ENCODE assay signal across 28 cellular contexts in the genomic region with DNA sequence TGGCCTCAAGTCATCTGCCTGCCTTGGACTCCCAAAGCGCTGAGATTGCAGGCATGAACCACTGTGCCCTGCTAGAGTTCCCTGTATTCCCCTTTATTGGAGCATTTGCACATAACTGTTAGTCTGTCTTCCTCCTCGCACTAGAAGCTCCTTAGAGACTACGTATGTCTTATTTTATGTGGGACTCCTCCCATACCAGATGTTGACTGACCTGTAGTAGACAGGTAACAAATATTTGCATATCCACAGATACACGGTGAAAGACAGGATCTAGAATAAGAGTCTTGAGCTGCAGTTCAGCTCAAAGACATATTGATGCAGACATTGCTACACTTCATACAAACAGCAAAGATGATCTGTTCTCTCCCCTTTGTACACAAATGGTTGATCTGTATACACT.
"Had no signal": no experiment of that assay in that cellular context is flagged by ENCODE, and none has a peak within 500 bp of the region (broad histone marks: within the 10 kb centered on the region; RNA-seq: fewer than 3 reads in every experiment).

No MANE protein-coding gene starts in this region.

- H3K36me3 ChIP-seq: brain microvascular endothelial cell, cardiac muscle cell had no signal

- ATAC-seq: activated CD4-positive, alpha-beta T cell treated with anti-CD3 and anti-CD28 coated beads for 36 hours; activated T-helper 17 cell treated with anti-CD3 and anti-CD28 coated beads, Interleukin-2, amount 50 U/mL, for 72 hours; K562; SK-N-SH treated with all-trans-retinoic acid at 6 μM for 48 hours had no signal

- DNase-seq: activated CD4-positive, alpha-beta memory T cell treated with anti-CD3 and anti-CD28 coated beads, Interleukin-2, amount 10 ng/mL, durations not matched to agents 7 days and 5 days; activated CD4-positive, alpha-beta T cell treated with anti-CD3 and anti-CD28 coated beads for 36 hours; activated CD4-positive, alpha-beta T cell treated with anti-CD3 and anti-CD28 coated beads, Interleukin-2, amount 50 U/mL, for 1 hour; activated gamma-delta T cell; activated naive CD4-positive, alpha-beta T cell treated with anti-CD3 and anti-CD28 coated beads for 36 hours; activated T-cell treated with anti-CD3 and anti-CD28 coated beads for 4 hours; activated T-cell treated with anti-CD3 and anti-CD28 coated beads, Interleukin-2, amount 50 U/mL, for 48 hours; amygdala; brain microvascular endothelial cell; Karpas-422; NCI-H1105 treated with DMSO at 0.1 percent for 48 hours; NCI-H146; NCI-H187 treated with DMSO at 0.1 percent for 48 hours; NCI-H2081 treated with DMSO at 0.1 percent for 48 hours; NCI-H446; NCI-H524; Peyer's patch; SHP77; T-helper 2 cell; T1000 had no signal

- H3K27me3 ChIP-seq: brain microvascular endothelial cell, cardiac muscle cell, Peyer's patch, SJSA1 had no signal

- H3K27ac Mint-ChIP-seq: activated CD4-positive, alpha-beta memory T cell treated with anti-CD3 and anti-CD28 coated beads, Interleukin-2, amount 10 ng/mL, durations not matched to agents 7 days and 5 days; activated CD4-positive, alpha-beta T cell treated with anti-CD3 and anti-CD28 coated beads for 36 hours; activated naive CD4-positive, alpha-beta T cell treated with anti-CD3 and anti-CD28 coated beads for 36 hours; activated naive CD8-positive, alpha-beta T cell; activated T-helper 17 cell treated with anti-CD3 and anti-CD28 coated beads, Interleukin-2, amount 50 U/mL, for 72 hours had no signal

- H3K4me3 Mint-ChIP-seq: activated CD4-positive, alpha-beta memory T cell treated with anti-CD3 and anti-CD28 coated beads, Interleukin-2, amount 10 ng/mL, durations not matched to agents 7 days and 5 days; activated CD4-positive, alpha-beta T cell treated with anti-CD3 and anti-CD28 coated beads for 36 hours; activated naive CD4-positive, alpha-beta T cell treated with anti-CD3 and anti-CD28 coated beads for 36 hours; activated naive CD8-positive, alpha-beta T cell; activated T-helper 17 cell treated with anti-CD3 and anti-CD28 coated beads, Interleukin-2, amount 50 U/mL, for 72 hours had no signal

- H3K9me3 ChIP-seq: Peyer's patch, SJSA1 had no signal

- FAIRE-seq: K562, TTC549 had no signal

- H3K9me3 Mint-ChIP-seq: activated CD4-positive, alpha-beta memory T cell treated with anti-CD3 and anti-CD28 coated beads, Interleukin-2, amount 10 ng/mL, durations not matched to agents 7 days and 5 days; activated naive CD4-positive, alpha-beta T cell treated with anti-CD3 and anti-CD28 coated beads for 36 hours; activated T-helper 17 cell treated with anti-CD3 and anti-CD28 coated beads, Interleukin-2, amount 50 U/mL, for 72 hours had no signal

- H3K36me3 Mint-ChIP-seq: activated naive CD8-positive, alpha-beta T cell had no signal

- H3K4me1 ChIP-seq: SJSA1 had no signal

- H3K4me3 ChIP-seq: cardiac muscle cell, K562, Peyer's patch, SJSA1 had no signal

- H3K27ac ChIP-seq: brain microvascular endothelial cell, cardiac muscle cell, RWPE1, SJSA1 had no signal

- H3K27me3 Mint-ChIP-seq: activated CD4-positive, alpha-beta memory T cell treated with anti-CD3 and anti-CD28 coated beads, Interleukin-2, amount 10 ng/mL, durations not matched to agents 7 days and 5 days; activated CD4-positive, alpha-beta T cell treated with anti-CD3 and anti-CD28 coated beads for 36 hours; activated naive CD8-positive, alpha-beta T cell; activated T-helper 17 cell treated with anti-CD3 and anti-CD28 coated beads, Interleukin-2, amount 50 U/mL, for 72 hours had no signal
